In genomic region chr5:141969783-141970741, GRCh38 we compare ENCODE assay signal across 1 cellular context.
TF ChIP-seq lines count a peak whose summit lies in the region.

No MANE protein-coding gene starts in this region.

TF ChIP-seq in K562, 482 proteins besides CTCF, POLR2A, EP300 and RAD21 (continued from another document and continues in another):
- TF ChIP-seq ZHX1 (conservative IDR thresholded peaks at IDR 0.05; ENCODE audit: low read length), result no peak
- no peak for TF ChIP-seq ZEB2 (IDR thresholded peaks at IDR 0.05)
- no peak for TF ChIP-seq THRB (CRISPR knock-in tag; conservative IDR thresholded peaks at IDR 0.05)
- TF ChIP-seq TFAP4 (CRISPR knock-in tag; IDR thresholded peaks at IDR 0.05; ENCODE audit: borderline replicate concordance), result no peak
- TF ChIP-seq ZNF696 (CRISPR knock-in tag; conservative IDR thresholded peaks at IDR 0.05), result no peak
- no peak for TF ChIP-seq ZNF77 (CRISPR knock-in tag; IDR thresholded peaks at IDR 0.05)
- no peak for TF ChIP-seq CTCFL (IDR thresholded peaks at IDR 0.05; ENCODE audit: borderline replicate concordance, insufficient read depth, low read depth, low read length, poor library complexity, severe bottlenecking)
- no peak for TF ChIP-seq ZNF224 (CRISPR knock-in tag; IDR thresholded peaks at IDR 0.05)
- no peak for TF ChIP-seq ZNF57 (CRISPR knock-in tag; IDR thresholded peaks at IDR 0.05)
- no peak for TF ChIP-seq SIX5 (IDR thresholded peaks at IDR 0.05; ENCODE audit: borderline replicate concordance in 1 of 2, insufficient read depth in 1 of 2, low read depth in 1 of 2, low read length in 2 of 2)
- TF ChIP-seq ZKSCAN3 (CRISPR knock-in tag; IDR thresholded peaks at IDR 0.05), result no peak
- TF ChIP-seq KAT8 (IDR thresholded peaks at IDR 0.05; ENCODE audit: low read depth), result no peak
- no peak for TF ChIP-seq RFX1 (IDR thresholded peaks at IDR 0.05)
- peak; percentile 83 for TF ChIP-seq TBP (optimal IDR thresholded peaks at IDR 0.05; ENCODE audit: low read depth, low read length)
- TF ChIP-seq STAG1 (CRISPR knock-in tag; IDR thresholded peaks at IDR 0.05; ENCODE audit: borderline replicate concordance), result no peak
- TF ChIP-seq EZH2 (IDR thresholded peaks at IDR 0.05; ENCODE audit: borderline replicate concordance, low read depth, low read length), result no peak
- no peak for TF ChIP-seq GTF2A2 (tag; IDR thresholded peaks at IDR 0.05)
- no peak for TF ChIP-seq USF1 (CRISPR knock-in tag; IDR thresholded peaks at IDR 0.05)
- TF ChIP-seq PBX2 (CRISPR knock-in tag; IDR thresholded peaks at IDR 0.05; ENCODE audit: low read depth), result no peak
- TF ChIP-seq PBX2 (tag; conservative IDR thresholded peaks at IDR 0.05; ENCODE audit: low read depth), result 0 out of 2 replicates have a peak, but pooled peaks have one; percentile 24
- no peak for TF ChIP-seq ZNF212 (CRISPR knock-in tag; IDR thresholded peaks at IDR 0.05)
- TF ChIP-seq ZNF175 (CRISPR knock-in tag; IDR thresholded peaks at IDR 0.05; ENCODE audit: low read depth), result no peak
- TF ChIP-seq HOXB6 (CRISPR knock-in tag; IDR thresholded peaks at IDR 0.05; ENCODE audit: borderline replicate concordance), result no peak
- no peak for TF ChIP-seq KDM4B (IDR thresholded peaks at IDR 0.05; ENCODE audit: borderline replicate concordance in 2 of 2, low read depth in 1 of 2)
- no peak for TF ChIP-seq KAT7 (CRISPR knock-in tag; IDR thresholded peaks at IDR 0.05; ENCODE audit: borderline replicate concordance)
- TF ChIP-seq GTF3C2 (IDR thresholded peaks at IDR 0.05; ENCODE audit: borderline replicate concordance, extremely low read depth, insufficient read length), result no peak
- no peak for TF ChIP-seq XRCC4 (IDR thresholded peaks at IDR 0.05; ENCODE audit: extremely low read depth, insufficient read depth, insufficient read length)
- no peak for TF ChIP-seq ZBTB40 (IDR thresholded peaks at IDR 0.05)
- TF ChIP-seq ZBTB40 (CRISPR knock-in tag; IDR thresholded peaks at IDR 0.05), result no peak
- no peak for TF ChIP-seq KAT2B (IDR thresholded peaks at IDR 0.05; ENCODE audit: low read depth, low read length)
- TF ChIP-seq MTF1 (CRISPR knock-in tag; IDR thresholded peaks at IDR 0.05; ENCODE audit: borderline replicate concordance), result no peak
- peak; percentile 35; the same call in 1 of the 2 replicates for TF ChIP-seq ZNF263 (CRISPR knock-in tag; IDR thresholded peaks at IDR 0.05; ENCODE audit: borderline replicate concordance)
- TF ChIP-seq PURB (CRISPR knock-in tag; IDR thresholded peaks at IDR 0.05; ENCODE audit: low read depth), result no peak
- TF ChIP-seq ZNF12 (CRISPR knock-in tag; IDR thresholded peaks at IDR 0.05), result no peak
- TF ChIP-seq HMG20B (CRISPR knock-in tag; IDR thresholded peaks at IDR 0.05), result no peak
- no peak for TF ChIP-seq TCF15 (CRISPR knock-in tag; IDR thresholded peaks at IDR 0.05)
- TF ChIP-seq ZNF79 (CRISPR knock-in tag; IDR thresholded peaks at IDR 0.05; ENCODE audit: low read depth), result no peak
- TF ChIP-seq ZNF282 (CRISPR knock-in tag; IDR thresholded peaks at IDR 0.05), result no peak
